20 cellular contexts compared by ENCODE assay signal in the genomic region with DNA sequence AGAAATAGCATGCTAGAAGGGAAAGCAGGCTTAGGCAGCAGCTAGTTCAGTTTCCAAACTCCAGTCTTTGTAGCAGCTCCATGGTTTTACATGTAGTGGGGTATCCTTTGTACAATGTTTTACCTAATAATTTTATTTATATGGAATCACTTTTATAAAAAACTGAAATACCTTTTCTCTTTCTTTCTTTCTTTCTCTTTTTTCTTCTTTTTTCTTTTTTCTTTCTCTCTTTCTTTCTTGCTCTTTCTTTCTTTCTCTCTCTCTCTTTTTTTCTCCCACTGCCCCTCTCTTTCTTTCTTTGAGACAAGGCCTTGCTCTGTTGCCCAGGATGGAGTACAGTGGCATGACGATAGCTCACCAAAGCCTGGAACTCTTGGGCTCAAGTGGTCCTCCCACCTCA.
"Had no signal": no experiment of that assay in that cellular context is flagged by ENCODE, and none has a peak within 500 bp of the region (broad histone marks: within the 10 kb centered on the region; RNA-seq: fewer than 3 reads in every experiment).

No MANE protein-coding gene starts in this region.

- H3K9me3 Mint-ChIP-seq: immature natural killer cell had no signal

- H3K27ac ChIP-seq: colonic mucosa, dorsolateral prefrontal cortex, esophagus muscularis mucosa, foreskin keratinocyte, gastroesophageal sphincter, heart left ventricle, hepatocyte, left lung, lower lobe of right lung had no signal

- H3K79me2 ChIP-seq: hepatocyte had no signal

- H3K4me1 ChIP-seq: colonic mucosa, gastroesophageal sphincter, heart left ventricle, left lung, lower lobe of right lung had no signal

- H3K4me3 Mint-ChIP-seq: immature natural killer cell; naive thymus-derived CD4-positive, alpha-beta T cell had no signal

- H3K27me3 ChIP-seq: colonic mucosa, dorsolateral prefrontal cortex, esophagus muscularis mucosa, foreskin keratinocyte, gastroesophageal sphincter, heart left ventricle, hepatocyte, left lung had no signal

- H3K27me3 Mint-ChIP-seq: naive thymus-derived CD4-positive, alpha-beta T cell had no signal

- H3K36me3 Mint-ChIP-seq: immature natural killer cell; naive thymus-derived CD4-positive, alpha-beta T cell had no signal

- ATAC-seq: foreskin keratinocyte; gastroesophageal sphincter; heart left ventricle; left cardiac atrium; left lung; left ventricle myocardium superior; lower lobe of right lung; naive thymus-derived CD4-positive, alpha-beta T cell had no signal

- H3K4me2 ChIP-seq: hepatocyte had no signal

- H3K27ac Mint-ChIP-seq: immature natural killer cell had no signal

- DNase-seq: colonic mucosa; cortex of kidney; dermis blood vessel endothelial cell; dorsolateral prefrontal cortex; effector CD4-positive, alpha-beta T cell; effector memory CD4-positive, alpha-beta T cell; foreskin keratinocyte; heart left ventricle; hypothalamus; immature natural killer cell; left cardiac atrium; left lung; left ventricle myocardium superior; lower lobe of right lung; mesenchymal stem cell; midbrain; naive thymus-derived CD4-positive, alpha-beta T cell had no signal

- H3K4me3 ChIP-seq: colonic mucosa, dorsolateral prefrontal cortex, esophagus muscularis mucosa, gastroesophageal sphincter, heart left ventricle, hepatocyte, left lung, lower lobe of right lung had no signal

- H2AFZ ChIP-seq: hepatocyte had no signal
